In genomic region chr10:34235164-34235832, GRCh38 we compare ENCODE assay signal across 18 cellular contexts.
DNase-seq lines count a peak whose midpoint lies in the region; ATAC-seq and TF ChIP-seq lines count a peak whose summit lies in the region.
"Had no signal": no experiment of that assay in that cellular context is flagged by ENCODE, and none has a peak within 500 bp of the region (broad histone marks: within the 10 kb centered on the region; RNA-seq: fewer than 3 reads in every experiment).

No MANE protein-coding gene starts in this region.

- H3K36me3 ChIP-seq in trophoblast cell (ENCODE audit: control insufficient read depth in 1 of 2, insufficient read depth in 2 of 2, low read length in 2 of 2) (no peaks in the 10 kb centered on the region), upper lobe of right lung (no peaks in the 10 kb centered on the region)
- H3K36me3 ChIP-seq: SJSA1 had no signal

- TF ChIP-seq CTCF in foreskin fibroblast (IDR thresholded peaks at IDR 0.05; ENCODE audit: low read depth, low read length) (no peak), upper lobe of right lung (IDR thresholded peaks at IDR 0.05) (no peak)

- H3K4me1 ChIP-seq in trophoblast cell (ENCODE audit: control insufficient read depth in 1 of 2, insufficient read depth in 2 of 2, low read length in 2 of 2) (no peaks in the 10 kb centered on the region), upper lobe of right lung (no peaks in the 10 kb centered on the region)

- intact Hi-C loops in upper lobe of right lung (cut with DNase I): no loop called here

- no peak overlapping the region for H3K9ac ChIP-seq in trophoblast cell (ENCODE audit: low read length)

- H3K23ac ChIP-seq in trophoblast cell (ENCODE audit: low read length): no peak overlapping the region

- H3K27ac ChIP-seq in trophoblast cell (ENCODE audit: low read depth, low read length) (no peak overlapping the region), upper lobe of right lung (no peak overlapping the region)
- H3K27ac ChIP-seq: SJSA1 had no signal

- H2BK5ac ChIP-seq in trophoblast cell (ENCODE audit: low read depth, low read length, poor library complexity): no peak overlapping the region

- H3K27me3 ChIP-seq in trophoblast cell (ENCODE audit: insufficient read depth, low read length) (no peaks in the 10 kb centered on the region), upper lobe of right lung (no peaks in the 10 kb centered on the region)
- H3K27me3 ChIP-seq: SJSA1 had no signal

- DNase-seq in DMS153 (lab: John Stamatoyannopoulos, UW) (peak; percentile 13), HT1080 (ENCODE audit: low read depth) (peak; percentile 91), RKO (ENCODE audit: low spot score) (peak; percentile 74), foreskin fibroblast (peak; percentile 26 to 50), trophoblast cell (no peak), cortex of kidney (lab: John Stamatoyannopoulos, UW) (no peak), NCI-H1417 treated with DMSO at 0.1 percent for 48 hours (lab: John Stamatoyannopoulos, UW) (no peak), upper lobe of right lung (no peak)
- DNase-seq: activated T-cell treated with anti-CD3 and anti-CD28 coated beads, Interleukin-2, amount 50 U/mL, for 24 hours; amygdala; effector memory CD4-positive, alpha-beta T cell; NCI-H345; stimulated activated CD4-positive, alpha-beta T cell treated with anti-CD3 and anti-CD28 coated beads, Interleukin-2, amount 100 ng/mL, for 24 hours had no signal

- H3K9me3 ChIP-seq in trophoblast cell (ENCODE audit: insufficient read depth, low read depth, low read length) (no peaks in the 10 kb centered on the region), upper lobe of right lung (no peaks in the 10 kb centered on the region)
- H3K9me3 ChIP-seq: SJSA1 had no signal

- no peak overlapping the region for H4K12ac ChIP-seq in trophoblast cell (ENCODE audit: low read depth, low read length)

- H3K79me1 ChIP-seq in trophoblast cell (ENCODE audit: low read length): no peaks in the 10 kb centered on the region

- no peak overlapping the region for H3K14ac ChIP-seq in trophoblast cell (ENCODE audit: low read length)

- ATAC-seq in upper lobe of right lung: no peak
- ATAC-seq: HepG2; stimulated activated memory B cell treated with anti-CD40 and anti-IgM and Interleukin-4, amounts not matched to agents 10 μg/mL and 1 μg/mL and 100 μg/mL, for 72 hours; WTC11 had no signal

- H4K8ac ChIP-seq in trophoblast cell (ENCODE audit: low read depth, low read length): no peak overlapping the region

- H2BK120ac ChIP-seq in trophoblast cell (ENCODE audit: insufficient read depth, low read length, poor library complexity): no peak overlapping the region

- H2BK12ac ChIP-seq in trophoblast cell (ENCODE audit: low read length): no peak overlapping the region

- no peak overlapping the region for H3K4me3 ChIP-seq in foreskin fibroblast (ENCODE audit: low read depth in 1 of 2, low read length in 2 of 2)
- H3K4me3 ChIP-seq in trophoblast cell (ENCODE audit: low read depth, low read length): no peak overlapping the region
- H3K4me3 ChIP-seq in upper lobe of right lung: no peak overlapping the region
- H3K4me3 ChIP-seq: lung, SJSA1 had no signal

- H3K4me2 ChIP-seq in trophoblast cell (ENCODE audit: low read length): no peak overlapping the region

- no peak overlapping the region for H3K4ac ChIP-seq in trophoblast cell (ENCODE audit: low read depth, low read length)

- H3K18ac ChIP-seq in trophoblast cell (ENCODE audit: low read length): no peak overlapping the region

- no CpG with 5 or more reads among the region's 7 CpGs for WGBS in trophoblast cell (ENCODE audit: extremely low coverage, insufficient coverage, insufficient read length)

- no peak overlapping the region for H4K91ac ChIP-seq in trophoblast cell (ENCODE audit: low read depth, low read length)

- no peak overlapping the region for H2AK5ac ChIP-seq in trophoblast cell (ENCODE audit: low read length)

- H2AFZ ChIP-seq in trophoblast cell (ENCODE audit: insufficient read depth, low read length, poor library complexity): no peak overlapping the region

- no peaks in the 10 kb centered on the region for H3K79me2 ChIP-seq in trophoblast cell (ENCODE audit: control insufficient read depth, insufficient read depth, low read length, poor library complexity)

Comparison
In these comparisons a context has a peak if more than half of its experiments do, and no peak if none do; other contexts are left out.
1. DNase-seq: peak in DMS153 (single experiment), HT1080 (single experiment), RKO (single experiment) and foreskin fibroblast (2 of 2); none in trophoblast cell (0 of 2), cortex of kidney (single experiment), NCI-H1417 treated with DMSO at 0.1 percent for 48 hours (single experiment) and upper lobe of right lung (single experiment).